Comparison of ENCODE assay signal across 23 cellular contexts in the genomic region with DNA sequence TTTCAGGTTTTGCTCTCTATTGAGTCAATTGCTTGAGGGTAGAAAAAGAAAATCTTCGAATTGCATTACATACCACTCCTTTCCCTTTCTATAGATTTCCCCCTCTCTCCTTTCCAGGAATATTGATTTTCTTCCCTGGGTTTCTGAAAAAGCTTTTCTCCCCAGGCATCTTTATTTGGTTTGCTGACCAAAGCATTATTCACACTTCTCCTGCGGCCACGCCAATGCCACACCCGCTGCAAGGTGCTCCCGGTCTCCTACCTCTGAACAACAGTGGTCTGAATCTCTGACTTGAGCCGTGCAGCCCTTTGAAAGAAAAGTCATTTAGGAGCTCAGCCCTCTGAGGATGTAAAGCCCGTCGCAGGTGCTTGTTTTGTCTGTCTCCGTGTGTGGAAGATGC.
"Had no signal": no experiment of that assay in that cellular context is flagged by ENCODE, and none has a peak within 500 bp of the region (broad histone marks: within the 10 kb centered on the region; RNA-seq: fewer than 3 reads in every experiment).

No MANE protein-coding gene starts in this region.

- H3K9me3 ChIP-seq: MG63 had no signal

- H3K4me1 Mint-ChIP-seq: activated CD4-positive, alpha-beta memory T cell treated with anti-CD3 and anti-CD28 coated beads, Interleukin-2, amount 10 ng/mL, durations not matched to agents 7 days and 5 days; activated CD4-positive, alpha-beta T cell treated with anti-CD3 and anti-CD28 coated beads, Interleukin-2, amount 10 ng/mL, durations not matched to agents 7 days and 5 days; activated naive CD4-positive, alpha-beta T cell treated with anti-CD3 and anti-CD28 coated beads, Interleukin-2, amount 10 ng/mL, durations not matched to agents 7 days and 5 days; activated naive CD8-positive, alpha-beta T cell treated with anti-CD3 and anti-CD28 coated beads for 36 hours; activated T-helper 17 cell treated with anti-CD3 and anti-CD28 coated beads, Interleukin-2, amount 50 U/mL, for 72 hours; T-helper 17 cell had no signal

- ATAC-seq: activated T-helper 17 cell treated with anti-CD3 and anti-CD28 coated beads, Interleukin-2, amount 50 U/mL, for 72 hours; T-helper 17 cell had no signal

- H3K9ac ChIP-seq: KMS-11 had no signal

- H3K9me3 Mint-ChIP-seq: activated CD4-positive, alpha-beta memory T cell treated with anti-CD3 and anti-CD28 coated beads, Interleukin-2, amount 10 ng/mL, durations not matched to agents 7 days and 5 days; activated CD4-positive, alpha-beta T cell treated with anti-CD3 and anti-CD28 coated beads, Interleukin-2, amount 10 ng/mL, durations not matched to agents 7 days and 5 days; activated naive CD4-positive, alpha-beta T cell treated with anti-CD3 and anti-CD28 coated beads, Interleukin-2, amount 10 ng/mL, durations not matched to agents 7 days and 5 days; activated naive CD8-positive, alpha-beta T cell treated with anti-CD3 and anti-CD28 coated beads for 36 hours; activated T-helper 17 cell treated with anti-CD3 and anti-CD28 coated beads, Interleukin-2, amount 50 U/mL, for 72 hours had no signal

- H3K36me3 ChIP-seq: MG63 had no signal

- H3K27me3 Mint-ChIP-seq: activated T-helper 17 cell treated with anti-CD3 and anti-CD28 coated beads, Interleukin-2, amount 50 U/mL, for 72 hours had no signal

- H3K27me3 ChIP-seq: MG63 had no signal

- H3K27ac Mint-ChIP-seq: activated CD4-positive, alpha-beta memory T cell treated with anti-CD3 and anti-CD28 coated beads, Interleukin-2, amount 10 ng/mL, durations not matched to agents 7 days and 5 days; activated CD4-positive, alpha-beta T cell treated with anti-CD3 and anti-CD28 coated beads, Interleukin-2, amount 10 ng/mL, durations not matched to agents 7 days and 5 days; activated naive CD4-positive, alpha-beta T cell treated with anti-CD3 and anti-CD28 coated beads, Interleukin-2, amount 10 ng/mL, durations not matched to agents 7 days and 5 days; activated naive CD8-positive, alpha-beta T cell treated with anti-CD3 and anti-CD28 coated beads for 36 hours; activated T-helper 17 cell treated with anti-CD3 and anti-CD28 coated beads, Interleukin-2, amount 50 U/mL, for 72 hours; T-helper 17 cell had no signal

- H3K27ac ChIP-seq: KMS-11 had no signal

- H3K36me3 Mint-ChIP-seq: activated naive CD4-positive, alpha-beta T cell treated with anti-CD3 and anti-CD28 coated beads, Interleukin-2, amount 10 ng/mL, durations not matched to agents 7 days and 5 days; activated naive CD8-positive, alpha-beta T cell treated with anti-CD3 and anti-CD28 coated beads for 36 hours had no signal

- H3K4me3 Mint-ChIP-seq: activated CD4-positive, alpha-beta memory T cell treated with anti-CD3 and anti-CD28 coated beads, Interleukin-2, amount 10 ng/mL, durations not matched to agents 7 days and 5 days; activated CD4-positive, alpha-beta T cell treated with anti-CD3 and anti-CD28 coated beads, Interleukin-2, amount 10 ng/mL, durations not matched to agents 7 days and 5 days; activated naive CD4-positive, alpha-beta T cell treated with anti-CD3 and anti-CD28 coated beads, Interleukin-2, amount 10 ng/mL, durations not matched to agents 7 days and 5 days; activated naive CD8-positive, alpha-beta T cell treated with anti-CD3 and anti-CD28 coated beads for 36 hours; activated T-helper 17 cell treated with anti-CD3 and anti-CD28 coated beads, Interleukin-2, amount 50 U/mL, for 72 hours; T-helper 17 cell had no signal

- H3K4me2 ChIP-seq: KMS-11 had no signal

- H3K4me3 ChIP-seq: MG63 had no signal

- DNase-seq: activated CD4-positive, alpha-beta memory T cell treated with anti-CD3 and anti-CD28 coated beads, Interleukin-2, amount 10 ng/mL, durations not matched to agents 7 days and 5 days; activated CD4-positive, alpha-beta T cell treated with anti-CD3 and anti-CD28 coated beads, Interleukin-2, amount 10 ng/mL, durations not matched to agents 7 days and 5 days; activated CD4-positive, CD25-positive, alpha-beta regulatory T cell; activated gamma-delta T cell treated with Interleukin-2 at 50 U/mL for 16 hours; activated naive CD4-positive, alpha-beta T cell treated with anti-CD3 and anti-CD28 coated beads, Interleukin-2, amount 10 ng/mL, durations not matched to agents 7 days and 5 days; activated naive CD8-positive, alpha-beta T cell treated with anti-CD3 and anti-CD28 coated beads for 36 hours; activated T-cell treated with anti-CD3 and anti-CD28 coated beads for 4 hours; activated T-cell treated with anti-CD3 and anti-CD28 coated beads, Interleukin-2, amount 50 U/mL, for 48 hours; cerebellar nuclear complex; MG63; NCI-H1092 treated with DMSO at 0.1 percent for 48 hours; NCI-H1417 treated with DMSO at 0.1 percent for 48 hours; NCI-H187; NCI-H2081; NCI-H2171 treated with DMSO at 0.1 percent for 48 hours; NCI-H345; NCI-H510A; NCI-H526 treated with DMSO at 0.1 percent for 48 hours; SIG-M5; T-helper 17 cell; T-helper 9 cell had no signal
